10 cellular contexts compared by ENCODE assay signal in genomic region chr10:84193846-84194423, GRCh38. TPM values are rescaled to one million over a fixed set of nuclear protein-coding genes. Genes with fewer than 3 reads are reported as not detected.
A peak's percentile ranks its signal among the peaks of the same experiment; 100 is the strongest.
DNase-seq lines count a peak whose midpoint lies in the region; ATAC-seq, FAIRE-seq and TF ChIP-seq lines count a peak whose summit lies in the region.
"Had no signal": no experiment of that assay in that cellular context is flagged by ENCODE, and none has a peak within 500 bp of the region (broad histone marks: within the 10 kb centered on the region; RNA-seq: fewer than 3 reads in every experiment).

No MANE protein-coding gene starts in this region.

- H3K4me3 ChIP-seq in keratinocyte (ENCODE audit: control insufficient read depth in 2 of 3, extremely low read depth in 1 of 3, insufficient read depth in 2 of 3, low read depth in 1 of 3, low read length in 3 of 3): peak overlapping the region; percentile 28 to 60 (median 57)
- H3K4me3 ChIP-seq in tibial nerve: peak overlapping the region; percentile 25 to 57 (median 38)
- H3K4me3 ChIP-seq in OCI-LY7 (ENCODE audit: low read depth, low read length, poor library complexity, severe bottlenecking): no peak overlapping the region

- intact Hi-C loops in OCI-LY7 (cut with micrococcal nuclease; ENCODE audit: unreplicated experiment): no loop called here

- H2AFZ ChIP-seq in keratinocyte (ENCODE audit: control insufficient read depth, low read length) (peak overlapping the region; percentile 19), OCI-LY7 (ENCODE audit: low read length) (no peak overlapping the region)

- H4K20me1 ChIP-seq in keratinocyte (ENCODE audit: control insufficient read depth, extremely low read depth, insufficient read depth, low read length) (no peaks in the 10 kb centered on the region), OCI-LY7 (ENCODE audit: insufficient read depth, low read length) (no peaks in the 10 kb centered on the region)

- no peak overlapping the region for H3K27ac Mint-ChIP-seq in WTC11

- POLR2A ChIA-PET in WTC11 (lab: Charles Lee) (no interaction called here), OCI-LY7 (lab: Charles Lee) (interaction anchor here (0.9 kb wide), 1 partner anchor 19 kb away, joined by 5 read pairs; no protein-coding TSS in a partner anchor)

- H3K36me3 ChIP-seq in keratinocyte (ENCODE audit: control insufficient read depth in 2 of 2, extremely low read depth in 1 of 2, insufficient read depth in 2 of 2, low read length in 2 of 2) (no peaks in the 10 kb centered on the region), tibial nerve (no peaks in the 10 kb centered on the region), OCI-LY7 (ENCODE audit: insufficient read depth, low read length) (no peaks in the 10 kb centered on the region)

- no peak overlapping the region for H3K27ac ChIP-seq in keratinocyte (ENCODE audit: control insufficient read depth, insufficient read depth, low read length)
- H3K27ac ChIP-seq in tibial nerve: no peak overlapping the region
- no peak overlapping the region for H3K27ac ChIP-seq in OCI-LY7 (ENCODE audit: low read depth, low read length, poor library complexity, severe bottlenecking)

- dilution Hi-C loops in keratinocyte (cut with MboI; ENCODE audit: extremely low pct_ligation_motif_present, low sequenced_read_pairs): no loop called here

- H3K4me3 Mint-ChIP-seq in activated T-cell treated with anti-CD3 and anti-CD28 coated beads, Interleukin-2, amount 50 U/mL, for 4 hours: peak overlapping the region; percentile 40
- H3K4me3 Mint-ChIP-seq in WTC11: peak overlapping the region; percentile 57

- H3K9ac ChIP-seq in keratinocyte (ENCODE audit: control insufficient read depth, extremely low read depth, insufficient read depth, low read length): peak overlapping the region; percentile 22

- 25 to 36% methylated on average over 5 of the region's 5 CpGs for WGBS in tibial nerve, 2 donors

- TF ChIP-seq CTCF in WTC11 (IDR thresholded peaks at IDR 0.05) (no peak), keratinocyte (optimal IDR thresholded peaks at IDR 0.05 in 1 of 3, IDR thresholded peaks at IDR 0.05 in 1 of 3, conservative IDR thresholded peaks at IDR 0.05 in 1 of 3; ENCODE audit: extremely low read depth in 1 of 3, insufficient read depth in 2 of 3, low read length in 3 of 3) (no peak), tibial nerve (IDR thresholded peaks at IDR 0.05) (no peak), OCI-LY7 (conservative IDR thresholded peaks at IDR 0.05; ENCODE audit: low read length) (no peak)

- H3K4me1 Mint-ChIP-seq in activated T-cell treated with anti-CD3 and anti-CD28 coated beads, Interleukin-2, amount 50 U/mL, for 4 hours (ENCODE audit: low read depth): peaks cover 20% of the 10 kb centered on the region
- peaks cover 9% of the 10 kb centered on the region; the same call in 1 of the 2 replicates for H3K4me1 Mint-ChIP-seq in WTC11

- no peaks in the 10 kb centered on the region for H3K9me3 ChIP-seq in keratinocyte (ENCODE audit: control insufficient read depth, low read depth, low read length)
- no peaks in the 10 kb centered on the region for H3K9me3 ChIP-seq in tibial nerve
- no peaks in the 10 kb centered on the region for H3K9me3 ChIP-seq in OCI-LY7 (ENCODE audit: low read length)

- no peak for TF ChIP-seq POLR2A in tibial nerve (IDR thresholded peaks at IDR 0.05)

- H3K9me2 ChIP-seq in OCI-LY7 (ENCODE audit: insufficient read depth, low read length): no peaks in the 10 kb centered on the region

- ATAC-seq in activated T-cell treated with anti-CD3 and anti-CD28 coated beads, Interleukin-2, amount 50 U/mL, for 4 hours: no peak
- ATAC-seq in WTC11: peak; percentile 10; the same call in 1 of the 2 replicates
- ATAC-seq in GM19452 (IDR thresholded peaks at IDR 0.05; ENCODE audit: unreplicated experiment): no peak

- H3K4me2 ChIP-seq in keratinocyte (ENCODE audit: control insufficient read depth, extremely low read depth, insufficient read depth, low read depth, low read length): peak overlapping the region; percentile 76
- no peak overlapping the region; the same call in 1 of the 2 replicates for H3K4me2 ChIP-seq in OCI-LY7 (ENCODE audit: low read length)

- CTCF ChIA-PET in WTC11 (lab: Charles Lee): interaction anchor here (0.5 to 3.1 kb wide), 6 partner anchors 9 to 63 kb away, joined by 3 to 19 read pairs (median 6); no protein-coding TSS in a partner anchor
- CTCF ChIA-PET in OCI-LY7 (lab: Charles Lee; ENCODE audit: unreplicated experiment): no interaction called here

- H3K27me3 Mint-ChIP-seq in activated T-cell treated with anti-CD3 and anti-CD28 coated beads, Interleukin-2, amount 50 U/mL, for 4 hours (ENCODE audit: low read depth): peaks cover 34% of the 10 kb centered on the region
- H3K27me3 Mint-ChIP-seq in WTC11 (ENCODE audit: low read depth): peaks cover 57% of the 10 kb centered on the region

- DNase-seq in activated T-cell treated with anti-CD3 and anti-CD28 coated beads, Interleukin-2, amount 50 U/mL, for 4 hours: no peak
- no peak for DNase-seq in activated T-cell treated with anti-CD3 and anti-CD28 coated beads, Interleukin-2, amount 50 U/mL, for 48 hours
- DNase-seq in WTC11 (ENCODE audit: low spot score) (no peak), keratinocyte (ENCODE audit: low read depth, low spot score) (no peak), tibial nerve (ENCODE audit: low spot score in 2 of 2) (no peak), OCI-LY7 (ENCODE audit: low spot score) (no peak), SK-N-DZ (ENCODE audit: low spot score) (no peak)
- DNase-seq: amniotic stem cell had no signal

- no peak for TF ChIP-seq EP300 in tibial nerve (IDR thresholded peaks at IDR 0.05)

- H3K79me2 ChIP-seq in keratinocyte (ENCODE audit: control insufficient read depth, insufficient read depth, low read length): no peaks in the 10 kb centered on the region
- no peaks in the 10 kb centered on the region for H3K79me2 ChIP-seq in OCI-LY7 (ENCODE audit: insufficient read depth, low read depth, low read length)

- BruUV-seq in OCI-LY7 (replicated peaks; lab: Mats Ljungman, UMichigan): no TSS peak

- no peaks in the 10 kb centered on the region for H3K9me1 ChIP-seq in keratinocyte (ENCODE audit: control insufficient read depth, extremely low read depth, insufficient read depth, low read length)

- H3K27me3 ChIP-seq in keratinocyte (ENCODE audit: control insufficient read depth, extremely low read depth, insufficient read depth, low read length) (peaks cover 52% of the 10 kb centered on the region), tibial nerve (peaks cover 0 to 38% of the 10 kb centered on the region in 2 donors)

- H3K4me1 ChIP-seq in keratinocyte (ENCODE audit: control insufficient read depth, extremely low read depth, insufficient read depth, low read length) (peaks cover 14% of the 10 kb centered on the region), tibial nerve (peaks cover 0 to 19% (median 7%) of the 10 kb centered on the region in 4 donors), OCI-LY7 (ENCODE audit: insufficient read depth, low read length, poor library complexity, severe bottlenecking) (no peaks in the 10 kb centered on the region)

- H3K9me3 Mint-ChIP-seq in activated T-cell treated with anti-CD3 and anti-CD28 coated beads, Interleukin-2, amount 50 U/mL, for 4 hours: no peaks in the 10 kb centered on the region
- no peaks in the 10 kb centered on the region for H3K9me3 Mint-ChIP-seq in WTC11

- no peaks in the 10 kb centered on the region for H3K36me3 Mint-ChIP-seq in activated T-cell treated with anti-CD3 and anti-CD28 coated beads, Interleukin-2, amount 50 U/mL, for 4 hours (ENCODE audit: insufficient read depth)
- H3K36me3 Mint-ChIP-seq in WTC11: no peaks in the 10 kb centered on the region

- FAIRE-seq in keratinocyte (lab: Jason Lieb, UNC): no peak

RNA-seq across cellular contexts. Expression of gene CDHR1, which starts 0.4 kb away (rescaled TPM):
- total RNA-seq in activated T-cell treated with anti-CD3 and anti-CD28 coated beads, Interleukin-2, amount 50 U/mL, for 4 hours: 1 to 10 TPM in 1 of 3 donors, under 1 TPM in 2; 0.22 to 1.3 (median 0.28) TPM
- total RNA-seq in WTC11 (2021) (5.0 to 7.2 TPM (median 6.4 TPM) in 3 replicates), tibial nerve (1 to 10 TPM in 1 of 4 donors, under 1 TPM in 2, not detected in 1; 0.30 to 1.0 (median 0.44) TPM), OCI-LY7 (2022) (not detected in 2 replicates)
- polyA plus RNA-seq in keratinocyte: 1.4 to 5.7 TPM (median 5.2 TPM) in 3 replicates
- polyA plus RNA-seq in keratinocyte (2011; ENCODE audit: low read depth): 2.4 TPM
- polyA plus RNA-seq in keratinocyte (2011; cell fraction: cytosol; rRNA removed): 0.69 and 0.84 TPM in 2 replicates
- 11.6 and 14.0 TPM in 2 replicates for polyA plus RNA-seq in keratinocyte (2011; cell fraction: nucleus; rRNA removed)
- polyA plus RNA-seq in keratinocyte (2012; ENCODE audit: low replicate concordance): 0.95 and 4.7 TPM in 2 replicates
- polyA minus RNA-seq in keratinocyte: 2.4 to 3.6 TPM (median 2.9 TPM) in 3 replicates
- polyA minus RNA-seq in keratinocyte (2011; cell fraction: cytosol; rRNA and poly(A)+ RNA removed): 0.77 TPM
- polyA minus RNA-seq in keratinocyte (2011; cell fraction: nucleus; rRNA and poly(A)+ RNA removed): 2.6 and 5.2 TPM in 2 replicates
- total RNA-seq in OCI-LY7 (2014; rRNA removed; shearing (Covaris generic)): not detected in 2 replicates
- polyA plus RNA-seq in SK-N-DZ (2014; cell fraction: cytosol; rRNA removed): 2.9 and 3.0 TPM in 2 replicates
- polyA plus RNA-seq in SK-N-DZ (2014; cell fraction: nucleus; rRNA removed): 7.0 and 14.3 TPM in 2 replicates

RNA-seq across cellular contexts. Expression of gene GPR15LG, which starts 20.3 kb away (rescaled TPM):
- not detected for total RNA-seq in activated T-cell treated with anti-CD3 and anti-CD28 coated beads, Interleukin-2, amount 50 U/mL, for 4 hours
- total RNA-seq in WTC11 (2021) (not detected in 3 replicates), tibial nerve (not detected), OCI-LY7 (2022) (not detected in 2 replicates)
- 0.57 to 54.1 TPM (median 10.4 TPM) in 3 replicates for polyA plus RNA-seq in keratinocyte
- 8.4 TPM for polyA plus RNA-seq in keratinocyte (2011; ENCODE audit: low read depth)
- 3.8 and 4.6 TPM in 2 replicates for polyA plus RNA-seq in keratinocyte (2011; cell fraction: cytosol; rRNA removed)
- polyA plus RNA-seq in keratinocyte (2011; cell fraction: nucleus; rRNA removed): 2.0 and 2.3 TPM in 2 replicates
- 0.74 and 81.7 TPM in 2 replicates for polyA plus RNA-seq in keratinocyte (2012; ENCODE audit: low replicate concordance)
- polyA minus RNA-seq in keratinocyte: 7.7 to 31.6 TPM in 2 of 3 replicates, not detected in the other
- polyA minus RNA-seq in keratinocyte (2011; cell fraction: cytosol; rRNA and poly(A)+ RNA removed): 8.1 TPM
- 1.1 and 1.7 TPM in 2 replicates for polyA minus RNA-seq in keratinocyte (2011; cell fraction: nucleus; rRNA and poly(A)+ RNA removed)
- total RNA-seq in OCI-LY7 (2014; rRNA removed; shearing (Covaris generic)): not detected in 2 replicates
- polyA plus RNA-seq in SK-N-DZ (2014; cell fraction: cytosol; rRNA removed): not detected in 2 replicates
- polyA plus RNA-seq in SK-N-DZ (2014; cell fraction: nucleus; rRNA removed): not detected in 2 replicates
- total RNA-seq: myocyte had no signal

RNA-seq across cellular contexts. Expression of gene LRIT2, which starts 31.4 kb away (rescaled TPM):
- total RNA-seq in activated T-cell treated with anti-CD3 and anti-CD28 coated beads, Interleukin-2, amount 50 U/mL, for 4 hours: not detected
- total RNA-seq in WTC11 (2021): not detected in 3 replicates
- polyA plus RNA-seq in keratinocyte: not detected in 3 replicates
- not detected for polyA plus RNA-seq in keratinocyte (2011; ENCODE audit: low read depth)
- not detected in 2 replicates for polyA plus RNA-seq in keratinocyte (2011; cell fraction: cytosol; rRNA removed)
- polyA plus RNA-seq in keratinocyte (2011; cell fraction: nucleus; rRNA removed): not detected in 2 replicates
- 0.06 TPM in 1 of 2 replicates, not detected in the other for polyA plus RNA-seq in keratinocyte (2012; ENCODE audit: low replicate concordance)
- 0.30 TPM in 1 of 3 replicates, not detected in the others for polyA minus RNA-seq in keratinocyte
- polyA minus RNA-seq in keratinocyte (2011; cell fraction: cytosol; rRNA and poly(A)+ RNA removed): not detected
- polyA minus RNA-seq in keratinocyte (2011; cell fraction: nucleus; rRNA and poly(A)+ RNA removed): not detected in 2 replicates
- not detected for total RNA-seq in tibial nerve
- total RNA-seq in OCI-LY7 (2014; rRNA removed; shearing (Covaris generic)): not detected in 2 replicates
- not detected in 2 replicates for total RNA-seq in OCI-LY7 (2022)
- polyA plus RNA-seq in SK-N-DZ (2014; cell fraction: cytosol; rRNA removed): not detected in 2 replicates
- polyA plus RNA-seq in SK-N-DZ (2014; cell fraction: nucleus; rRNA removed): not detected in 2 replicates
- total RNA-seq: myocyte had no signal

RNA-seq across cellular contexts. Expression of gene LRIT1, which starts 47.4 kb away (rescaled TPM):
- not detected for total RNA-seq in activated T-cell treated with anti-CD3 and anti-CD28 coated beads, Interleukin-2, amount 50 U/mL, for 4 hours
- total RNA-seq in WTC11 (2021): not detected in 3 replicates
- polyA plus RNA-seq in keratinocyte: not detected in 3 replicates
- not detected for polyA plus RNA-seq in keratinocyte (2011; ENCODE audit: low read depth)
- not detected in 2 replicates for polyA plus RNA-seq in keratinocyte (2011; cell fraction: cytosol; rRNA removed)
- polyA plus RNA-seq in keratinocyte (2011; cell fraction: nucleus; rRNA removed): not detected in 2 replicates
- polyA plus RNA-seq in keratinocyte (2012; ENCODE audit: low replicate concordance): not detected in 2 replicates
- polyA minus RNA-seq in keratinocyte: not detected in 3 replicates
- polyA minus RNA-seq in keratinocyte (2011; cell fraction: cytosol; rRNA and poly(A)+ RNA removed): not detected
- not detected in 2 replicates for polyA minus RNA-seq in keratinocyte (2011; cell fraction: nucleus; rRNA and poly(A)+ RNA removed)
- total RNA-seq in tibial nerve: not detected
- total RNA-seq in OCI-LY7 (2014; rRNA removed; shearing (Covaris generic)): not detected in 2 replicates
- total RNA-seq in OCI-LY7 (2022): not detected in 2 replicates
- not detected in 2 replicates for polyA plus RNA-seq in SK-N-DZ (2014; cell fraction: cytosol; rRNA removed)
- polyA plus RNA-seq in SK-N-DZ (2014; cell fraction: nucleus; rRNA removed): not detected in 2 replicates

RNA-seq across cellular contexts. Expression of gene RGR, which starts 50.9 kb away (rescaled TPM):
- total RNA-seq in activated T-cell treated with anti-CD3 and anti-CD28 coated beads, Interleukin-2, amount 50 U/mL, for 4 hours: not detected
- not detected in 3 replicates for total RNA-seq in WTC11 (2021)
- polyA plus RNA-seq in keratinocyte: not detected in 3 replicates
- polyA plus RNA-seq in keratinocyte (2011; ENCODE audit: low read depth): not detected
- polyA plus RNA-seq in keratinocyte (2011; cell fraction: cytosol; rRNA removed): not detected in 2 replicates
- not detected in 2 replicates for polyA plus RNA-seq in keratinocyte (2011; cell fraction: nucleus; rRNA removed)
- polyA plus RNA-seq in keratinocyte (2012; ENCODE audit: low replicate concordance): not detected in 2 replicates
- polyA minus RNA-seq in keratinocyte: not detected in 3 replicates
- polyA minus RNA-seq in keratinocyte (2011; cell fraction: cytosol; rRNA and poly(A)+ RNA removed): not detected
- polyA minus RNA-seq in keratinocyte (2011; cell fraction: nucleus; rRNA and poly(A)+ RNA removed): not detected in 2 replicates
- under 1 TPM in 1 of 4 donors, not detected in 3; 0.42 TPM for total RNA-seq in tibial nerve
- not detected in 2 replicates for total RNA-seq in OCI-LY7 (2014; rRNA removed; shearing (Covaris generic))
- total RNA-seq in OCI-LY7 (2022): not detected in 2 replicates
- not detected in 2 replicates for polyA plus RNA-seq in SK-N-DZ (2014; cell fraction: cytosol; rRNA removed)
- polyA plus RNA-seq in SK-N-DZ (2014; cell fraction: nucleus; rRNA removed): not detected in 2 replicates
